ENCODE assay signal across 1 cellular context in the genomic region with DNA sequence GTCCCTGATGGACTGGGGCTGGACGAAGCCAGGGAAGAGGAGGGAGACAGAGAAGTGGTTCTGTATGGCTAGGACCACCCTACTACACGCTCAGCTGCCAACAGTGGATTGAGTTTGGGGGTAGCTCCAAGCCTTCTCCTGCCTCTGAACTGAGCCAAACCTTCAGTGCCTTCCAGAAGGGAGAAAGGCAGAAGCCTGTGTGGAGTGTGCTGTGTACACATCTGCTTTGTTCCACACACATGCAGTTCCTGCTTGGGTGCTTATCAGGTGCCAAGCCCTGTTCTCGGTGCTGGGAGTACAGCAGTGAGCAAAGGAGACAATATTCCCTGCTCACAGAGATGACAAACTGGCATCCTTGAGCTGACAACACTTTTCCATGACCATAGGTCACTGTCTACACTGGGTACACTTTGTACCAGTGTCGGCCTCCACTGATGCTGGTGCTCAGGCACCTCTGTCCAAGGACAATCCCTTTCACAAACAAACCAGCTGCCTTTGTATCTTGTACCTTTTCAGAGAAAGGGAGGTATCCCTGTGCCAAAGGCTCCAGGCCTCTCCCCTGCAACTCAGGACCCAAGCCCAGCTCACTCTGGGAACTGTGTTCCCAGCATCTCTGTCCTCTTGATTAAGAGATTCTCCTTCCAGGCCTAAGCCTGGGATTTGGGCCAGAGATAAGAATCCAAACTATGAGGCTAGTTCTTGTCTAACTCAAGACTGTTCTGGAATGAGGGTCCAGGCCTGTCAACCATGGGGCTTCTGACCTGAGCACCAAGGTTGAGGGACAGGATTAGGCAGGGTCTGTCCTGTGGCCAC.
A peak's percentile ranks its signal among the peaks of the same experiment; 100 is the strongest.
TF ChIP-seq lines count a peak whose summit lies in the region.

No MANE protein-coding gene starts in this region.

TF ChIP-seq in HepG2, 621 proteins besides CTCF, POLR2A, EP300 and RAD21 (continued from another document and continues in another):
- peak; percentile 88 for TF ChIP-seq PRDM10 (CRISPR knock-in tag; IDR thresholded peaks at IDR 0.05; ENCODE audit: low read depth)
- peak; percentile 99 for TF ChIP-seq IKZF5 (CRISPR knock-in tag; IDR thresholded peaks at IDR 0.05)
- peak; percentile 100 for TF ChIP-seq ZSCAN20 (CRISPR knock-in tag; IDR thresholded peaks at IDR 0.05; ENCODE audit: borderline replicate concordance)
- TF ChIP-seq HOMEZ (CRISPR knock-in tag; IDR thresholded peaks at IDR 0.05; ENCODE audit: low read depth) = peak; percentile 88
- TF ChIP-seq RNF219 (CRISPR knock-in tag; IDR thresholded peaks at IDR 0.05) = peak; percentile 54; the same call in 1 of the 2 replicates
- TF ChIP-seq FOSL2 (CRISPR knock-in tag; IDR thresholded peaks at IDR 0.05) = peak; percentile 92
- peak; percentile 96; the same call in 1 of the 2 replicates for TF ChIP-seq ZNF772 (CRISPR knock-in tag; IDR thresholded peaks at IDR 0.05)
- no peak; the same call in none of the 2 replicates for TF ChIP-seq POLR2G (IDR thresholded peaks at IDR 0.05; ENCODE audit: low read depth, low read length)
- TF ChIP-seq TFE3 (CRISPR knock-in tag; IDR thresholded peaks at IDR 0.05) = peak; percentile 85
- peak; percentile 89; the same call in 1 of the 2 replicates for TF ChIP-seq ZBTB3 (CRISPR knock-in tag; IDR thresholded peaks at IDR 0.05; ENCODE audit: borderline replicate concordance, low read depth)
- TF ChIP-seq RBM39 (IDR thresholded peaks at IDR 0.05; ENCODE audit: low read depth, low read length, poor library complexity, severe bottlenecking) = no peak
- TF ChIP-seq NR2F6 (IDR thresholded peaks at IDR 0.05) = peak; percentile 84
- peak; percentile 96 for TF ChIP-seq NR2F6 (CRISPR knock-in tag; IDR thresholded peaks at IDR 0.05)
- no peak for TF ChIP-seq HNRNPLL (IDR thresholded peaks at IDR 0.05; ENCODE audit: low read depth, low read length, poor library complexity, severe bottlenecking)
- TF ChIP-seq RARA (CRISPR knock-in tag; IDR thresholded peaks at IDR 0.05) = peak; percentile 92
- peak; percentile 81; the same call in 1 of the 2 replicates for TF ChIP-seq ZBTB33 (CRISPR knock-in tag; IDR thresholded peaks at IDR 0.05)
- TF ChIP-seq ZNF878 (CRISPR knock-in tag; IDR thresholded peaks at IDR 0.05) = peak; percentile 84
- TF ChIP-seq, protein P1, sequence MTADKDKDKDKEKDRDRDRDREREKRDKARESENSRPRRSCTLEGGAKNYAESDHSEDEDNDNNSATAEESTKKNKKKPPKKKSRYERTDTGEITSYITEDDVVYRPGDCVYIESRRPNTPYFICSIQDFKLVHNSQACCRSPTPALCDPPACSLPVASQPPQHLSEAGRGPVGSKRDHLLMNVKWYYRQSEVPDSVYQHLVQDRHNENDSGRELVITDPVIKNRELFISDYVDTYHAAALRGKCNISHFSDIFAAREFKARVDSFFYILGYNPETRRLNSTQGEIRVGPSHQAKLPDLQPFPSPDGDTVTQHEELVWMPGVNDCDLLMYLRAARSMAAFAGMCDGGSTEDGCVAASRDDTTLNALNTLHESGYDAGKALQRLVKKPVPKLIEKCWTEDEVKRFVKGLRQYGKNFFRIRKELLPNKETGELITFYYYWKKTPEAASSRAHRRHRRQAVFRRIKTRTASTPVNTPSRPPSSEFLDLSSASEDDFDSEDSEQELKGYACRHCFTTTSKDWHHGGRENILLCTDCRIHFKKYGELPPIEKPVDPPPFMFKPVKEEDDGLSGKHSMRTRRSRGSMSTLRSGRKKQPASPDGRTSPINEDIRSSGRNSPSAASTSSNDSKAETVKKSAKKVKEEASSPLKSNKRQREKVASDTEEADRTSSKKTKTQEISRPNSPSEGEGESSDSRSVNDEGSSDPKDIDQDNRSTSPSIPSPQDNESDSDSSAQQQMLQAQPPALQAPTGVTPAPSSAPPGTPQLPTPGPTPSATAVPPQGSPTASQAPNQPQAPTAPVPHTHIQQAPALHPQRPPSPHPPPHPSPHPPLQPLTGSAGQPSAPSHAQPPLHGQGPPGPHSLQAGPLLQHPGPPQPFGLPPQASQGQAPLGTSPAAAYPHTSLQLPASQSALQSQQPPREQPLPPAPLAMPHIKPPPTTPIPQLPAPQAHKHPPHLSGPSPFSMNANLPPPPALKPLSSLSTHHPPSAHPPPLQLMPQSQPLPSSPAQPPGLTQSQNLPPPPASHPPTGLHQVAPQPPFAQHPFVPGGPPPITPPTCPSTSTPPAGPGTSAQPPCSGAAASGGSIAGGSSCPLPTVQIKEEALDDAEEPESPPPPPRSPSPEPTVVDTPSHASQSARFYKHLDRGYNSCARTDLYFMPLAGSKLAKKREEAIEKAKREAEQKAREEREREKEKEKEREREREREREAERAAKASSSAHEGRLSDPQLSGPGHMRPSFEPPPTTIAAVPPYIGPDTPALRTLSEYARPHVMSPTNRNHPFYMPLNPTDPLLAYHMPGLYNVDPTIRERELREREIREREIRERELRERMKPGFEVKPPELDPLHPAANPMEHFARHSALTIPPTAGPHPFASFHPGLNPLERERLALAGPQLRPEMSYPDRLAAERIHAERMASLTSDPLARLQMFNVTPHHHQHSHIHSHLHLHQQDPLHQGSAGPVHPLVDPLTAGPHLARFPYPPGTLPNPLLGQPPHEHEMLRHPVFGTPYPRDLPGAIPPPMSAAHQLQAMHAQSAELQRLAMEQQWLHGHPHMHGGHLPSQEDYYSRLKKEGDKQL (CRISPR knock-in tag; IDR thresholded peaks at IDR 0.05; ENCODE audit: low read depth) = peak; percentile 94
- TF ChIP-seq TCF7 (IDR thresholded peaks at IDR 0.05; ENCODE audit: low read depth) = peak; percentile 98
- peak; percentile 86 for TF ChIP-seq NR2F2 (IDR thresholded peaks at IDR 0.05; ENCODE audit: borderline replicate concordance, low read depth)
- TF ChIP-seq, protein P2, sequence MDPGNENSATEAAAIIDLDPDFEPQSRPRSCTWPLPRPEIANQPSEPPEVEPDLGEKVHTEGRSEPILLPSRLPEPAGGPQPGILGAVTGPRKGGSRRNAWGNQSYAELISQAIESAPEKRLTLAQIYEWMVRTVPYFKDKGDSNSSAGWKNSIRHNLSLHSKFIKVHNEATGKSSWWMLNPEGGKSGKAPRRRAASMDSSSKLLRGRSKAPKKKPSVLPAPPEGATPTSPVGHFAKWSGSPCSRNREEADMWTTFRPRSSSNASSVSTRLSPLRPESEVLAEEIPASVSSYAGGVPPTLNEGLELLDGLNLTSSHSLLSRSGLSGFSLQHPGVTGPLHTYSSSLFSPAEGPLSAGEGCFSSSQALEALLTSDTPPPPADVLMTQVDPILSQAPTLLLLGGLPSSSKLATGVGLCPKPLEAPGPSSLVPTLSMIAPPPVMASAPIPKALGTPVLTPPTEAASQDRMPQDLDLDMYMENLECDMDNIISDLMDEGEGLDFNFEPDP (CRISPR knock-in tag; conservative IDR thresholded peaks at IDR 0.05) = 0 out of 2 replicates have a peak, but pooled peaks have one; percentile 55
- TF ChIP-seq, protein P3, sequence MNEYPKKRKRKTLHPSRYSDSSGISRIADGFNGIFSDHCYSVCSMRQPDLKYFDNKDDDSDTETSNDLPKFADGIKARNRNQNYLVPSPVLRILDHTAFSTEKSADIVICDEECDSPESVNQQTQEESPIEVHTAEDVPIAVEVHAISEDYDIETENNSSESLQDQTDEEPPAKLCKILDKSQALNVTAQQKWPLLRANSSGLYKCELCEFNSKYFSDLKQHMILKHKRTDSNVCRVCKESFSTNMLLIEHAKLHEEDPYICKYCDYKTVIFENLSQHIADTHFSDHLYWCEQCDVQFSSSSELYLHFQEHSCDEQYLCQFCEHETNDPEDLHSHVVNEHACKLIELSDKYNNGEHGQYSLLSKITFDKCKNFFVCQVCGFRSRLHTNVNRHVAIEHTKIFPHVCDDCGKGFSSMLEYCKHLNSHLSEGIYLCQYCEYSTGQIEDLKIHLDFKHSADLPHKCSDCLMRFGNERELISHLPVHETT (CRISPR knock-in tag; conservative IDR thresholded peaks at IDR 0.05) = peak; percentile 70; the same call in 1 of the 2 replicates
- peak; percentile 62 for TF ChIP-seq SMC3 (IDR thresholded peaks at IDR 0.05; ENCODE audit: low read length)
- peak; percentile 30; the same call in 1 of the 2 replicates for TF ChIP-seq GATA4 (IDR thresholded peaks at IDR 0.05; ENCODE audit: borderline replicate concordance, low read depth)
- peak; percentile 98 for TF ChIP-seq ZNF264 (CRISPR knock-in tag; IDR thresholded peaks at IDR 0.05)
- peak; percentile 75; the same call in 1 of the 2 replicates for TF ChIP-seq PAWR (CRISPR knock-in tag; IDR thresholded peaks at IDR 0.05; ENCODE audit: borderline replicate concordance)
- TF ChIP-seq SP5 (CRISPR knock-in tag; IDR thresholded peaks at IDR 0.05; ENCODE audit: borderline replicate concordance, low read depth) = peak; percentile 59; the same call in 1 of the 2 replicates
- TF ChIP-seq ATF7 (IDR thresholded peaks at IDR 0.05) = peak; percentile 63
- TF ChIP-seq ATF7 (CRISPR knock-in tag; IDR thresholded peaks at IDR 0.05) = peak; percentile 68; the same call in 1 of the 2 replicates
